8 cellular contexts compared by ENCODE assay signal in the genomic region with DNA sequence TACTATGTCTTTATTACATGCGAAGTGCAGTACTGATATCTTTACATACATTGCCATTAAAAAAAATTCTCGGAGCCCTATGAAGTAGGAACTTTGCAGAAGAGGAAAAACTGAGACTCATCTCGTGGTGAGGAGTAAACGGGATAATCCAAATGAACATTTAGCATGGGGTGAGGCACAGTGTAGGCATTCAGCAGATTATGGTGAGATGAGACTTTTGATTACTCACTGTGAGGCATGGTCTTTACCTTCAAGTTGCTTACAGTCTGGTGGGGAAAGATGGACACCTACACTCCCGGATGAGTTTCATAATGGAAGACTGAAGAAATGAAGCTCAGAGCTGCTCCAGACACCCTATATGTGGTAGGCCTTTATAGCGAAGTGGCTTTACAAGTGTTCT. TPM values are rescaled to one million over a fixed set of nuclear protein-coding genes. Genes with fewer than 3 reads are reported as not detected.
DNase-seq lines count a peak whose midpoint lies in the region; ATAC-seq and TF ChIP-seq lines count a peak whose summit lies in the region.

No MANE protein-coding gene starts in this region.

- peak overlapping the region; percentile 99 for H3K4me3 ChIP-seq in GM23338
- H3K4me3 ChIP-seq in SU-DHL-6 (ENCODE audit: insufficient read depth, low read length, poor library complexity, severe bottlenecking), result peak overlapping the region; percentile 95
- peak overlapping the region; percentile 96 for H3K4me3 ChIP-seq in fibroblast of the aortic adventitia (ENCODE audit: low read depth, low read length)
- H3K4me3 ChIP-seq in skeletal muscle satellite cell (ENCODE audit: low read length), result peak overlapping the region; percentile 95

- H3K9me3 ChIP-seq in SU-DHL-6 (ENCODE audit: insufficient read depth, low read length), result no peaks in the 10 kb centered on the region
- H3K9me3 ChIP-seq in skeletal muscle satellite cell (replicated peaks; ENCODE audit: low read length), result no peaks in the 10 kb centered on the region

- no peaks in the 10 kb centered on the region; the same call in 2 of the 3 replicates for H3K9me3 Mint-ChIP-seq in GM23338

- H3F3A ChIP-seq in GM23338 (replicated peaks; ENCODE audit: low read depth) (no peaks in the 10 kb centered on the region), SU-DHL-6 (ENCODE audit: insufficient read depth) (peaks cover 1% of the 10 kb centered on the region; the same call in 1 of the 2 replicates)

- H3K79me2 ChIP-seq in GM23338 (replicated peaks; ENCODE audit: insufficient read depth), result peaks cover 94% of the 10 kb centered on the region
- H3K79me2 ChIP-seq in SU-DHL-6 (ENCODE audit: insufficient read depth, low read length), result peaks cover 96% of the 10 kb centered on the region

- H3K4me2 ChIP-seq in GM23338 (peak overlapping the region; percentile 98), SU-DHL-6 (ENCODE audit: low read depth, low read length, poor library complexity, severe bottlenecking) (peak overlapping the region; percentile 92), skeletal muscle satellite cell (ENCODE audit: low read length) (peak overlapping the region; percentile 81)

- peaks cover 31% of the 10 kb centered on the region for H3K36me3 Mint-ChIP-seq in GM23338 (ENCODE audit: low read depth)

- ATAC-seq in GM23338, result no peak
- no peak for ATAC-seq in GM21723 (IDR thresholded peaks at IDR 0.05; ENCODE audit: unreplicated experiment)
- no peak for ATAC-seq in HG03457 (IDR thresholded peaks at IDR 0.05; ENCODE audit: unreplicated experiment)

- H3K27ac ChIP-seq in GM23338 (ENCODE audit: low read depth) (no peak overlapping the region), SU-DHL-6 (ENCODE audit: low read depth, low read length) (no peak overlapping the region)

- H2AFZ ChIP-seq in GM23338, result no peak overlapping the region
- H2AFZ ChIP-seq in SU-DHL-6 (ENCODE audit: low read depth, low read length, severe bottlenecking), result no peak overlapping the region

- H3K9me2 ChIP-seq in GM23338 (ENCODE audit: insufficient read depth) (no peaks in the 10 kb centered on the region), SU-DHL-6 (replicated peaks; ENCODE audit: insufficient read depth, low read length) (no peaks in the 10 kb centered on the region)

- H3K4me1 Mint-ChIP-seq in GM23338, result peaks cover 25% of the 10 kb centered on the region

- H3K27me3 ChIP-seq in GM23338 (ENCODE audit: insufficient read depth) (no peaks in the 10 kb centered on the region), SU-DHL-6 (ENCODE audit: low read length) (no peaks in the 10 kb centered on the region), skeletal muscle satellite cell (ENCODE audit: control insufficient read depth, insufficient read depth, low read length) (no peaks in the 10 kb centered on the region)

- peaks cover 9% of the 10 kb centered on the region for H3K27me3 Mint-ChIP-seq in GM23338 (ENCODE audit: insufficient read depth, low read depth, poor library complexity)

- H4K20me1 ChIP-seq in GM23338 (replicated peaks; ENCODE audit: insufficient read depth) (peaks cover 16% of the 10 kb centered on the region), SU-DHL-6 (ENCODE audit: low read depth, low read length) (peaks cover 4% of the 10 kb centered on the region; the same call in 1 of the 2 replicates)

- H3K4me3 Mint-ChIP-seq in GM23338, result peak overlapping the region; percentile 95

- peak overlapping the region; percentile 21; the same call in 1 of the 2 replicates for H3K27ac Mint-ChIP-seq in GM23338

- DNase-seq in GM23338 (ENCODE audit: low spot score) (no peak), fibroblast of the aortic adventitia (ENCODE audit: low read depth) (no peak), NCI-H1092 (lab: John Stamatoyannopoulos, UW) (no peak), Kasumi-1 (lab: John Stamatoyannopoulos, UW) (no peak)

- H3K9ac ChIP-seq in SU-DHL-6 (ENCODE audit: low read length) (peak overlapping the region; percentile 99), skeletal muscle satellite cell (ENCODE audit: low read depth, low read length) (peak overlapping the region; percentile 97)

- no peak for TF ChIP-seq CTCF in GM23338 (conservative IDR thresholded peaks at IDR 0.05; ENCODE audit: low read depth in 2 of 2)
- no peak for TF ChIP-seq CTCF in SU-DHL-6 (IDR thresholded peaks at IDR 0.05; ENCODE audit: insufficient read depth, low read length, poor library complexity, severe bottlenecking)
- TF ChIP-seq CTCF in fibroblast of the aortic adventitia (IDR thresholded peaks at IDR 0.05; ENCODE audit: insufficient read depth, low read length), result no peak

- H3K36me3 ChIP-seq in GM23338 (ENCODE audit: insufficient read depth) (no peaks in the 10 kb centered on the region), SU-DHL-6 (ENCODE audit: low read length) (peaks cover under 1% of the 10 kb centered on the region; the same call in 1 of the 2 replicates), skeletal muscle satellite cell (ENCODE audit: insufficient read depth, low read length) (peaks cover 16% of the 10 kb centered on the region)

- H3K4me1 ChIP-seq in GM23338 (ENCODE audit: insufficient read depth) (peaks cover 17% of the 10 kb centered on the region), skeletal muscle satellite cell (ENCODE audit: control insufficient read depth, insufficient read depth, low read length) (peaks cover 20% of the 10 kb centered on the region)

TF ChIP-seq in GM23338, 12 proteins besides CTCF, POLR2A, EP300 and RAD21 (continues in another document):
- no peak for TF ChIP-seq POLR2AphosphoS5 (IDR thresholded peaks at IDR 0.05; ENCODE audit: low read depth)
- TF ChIP-seq, protein P1, sequence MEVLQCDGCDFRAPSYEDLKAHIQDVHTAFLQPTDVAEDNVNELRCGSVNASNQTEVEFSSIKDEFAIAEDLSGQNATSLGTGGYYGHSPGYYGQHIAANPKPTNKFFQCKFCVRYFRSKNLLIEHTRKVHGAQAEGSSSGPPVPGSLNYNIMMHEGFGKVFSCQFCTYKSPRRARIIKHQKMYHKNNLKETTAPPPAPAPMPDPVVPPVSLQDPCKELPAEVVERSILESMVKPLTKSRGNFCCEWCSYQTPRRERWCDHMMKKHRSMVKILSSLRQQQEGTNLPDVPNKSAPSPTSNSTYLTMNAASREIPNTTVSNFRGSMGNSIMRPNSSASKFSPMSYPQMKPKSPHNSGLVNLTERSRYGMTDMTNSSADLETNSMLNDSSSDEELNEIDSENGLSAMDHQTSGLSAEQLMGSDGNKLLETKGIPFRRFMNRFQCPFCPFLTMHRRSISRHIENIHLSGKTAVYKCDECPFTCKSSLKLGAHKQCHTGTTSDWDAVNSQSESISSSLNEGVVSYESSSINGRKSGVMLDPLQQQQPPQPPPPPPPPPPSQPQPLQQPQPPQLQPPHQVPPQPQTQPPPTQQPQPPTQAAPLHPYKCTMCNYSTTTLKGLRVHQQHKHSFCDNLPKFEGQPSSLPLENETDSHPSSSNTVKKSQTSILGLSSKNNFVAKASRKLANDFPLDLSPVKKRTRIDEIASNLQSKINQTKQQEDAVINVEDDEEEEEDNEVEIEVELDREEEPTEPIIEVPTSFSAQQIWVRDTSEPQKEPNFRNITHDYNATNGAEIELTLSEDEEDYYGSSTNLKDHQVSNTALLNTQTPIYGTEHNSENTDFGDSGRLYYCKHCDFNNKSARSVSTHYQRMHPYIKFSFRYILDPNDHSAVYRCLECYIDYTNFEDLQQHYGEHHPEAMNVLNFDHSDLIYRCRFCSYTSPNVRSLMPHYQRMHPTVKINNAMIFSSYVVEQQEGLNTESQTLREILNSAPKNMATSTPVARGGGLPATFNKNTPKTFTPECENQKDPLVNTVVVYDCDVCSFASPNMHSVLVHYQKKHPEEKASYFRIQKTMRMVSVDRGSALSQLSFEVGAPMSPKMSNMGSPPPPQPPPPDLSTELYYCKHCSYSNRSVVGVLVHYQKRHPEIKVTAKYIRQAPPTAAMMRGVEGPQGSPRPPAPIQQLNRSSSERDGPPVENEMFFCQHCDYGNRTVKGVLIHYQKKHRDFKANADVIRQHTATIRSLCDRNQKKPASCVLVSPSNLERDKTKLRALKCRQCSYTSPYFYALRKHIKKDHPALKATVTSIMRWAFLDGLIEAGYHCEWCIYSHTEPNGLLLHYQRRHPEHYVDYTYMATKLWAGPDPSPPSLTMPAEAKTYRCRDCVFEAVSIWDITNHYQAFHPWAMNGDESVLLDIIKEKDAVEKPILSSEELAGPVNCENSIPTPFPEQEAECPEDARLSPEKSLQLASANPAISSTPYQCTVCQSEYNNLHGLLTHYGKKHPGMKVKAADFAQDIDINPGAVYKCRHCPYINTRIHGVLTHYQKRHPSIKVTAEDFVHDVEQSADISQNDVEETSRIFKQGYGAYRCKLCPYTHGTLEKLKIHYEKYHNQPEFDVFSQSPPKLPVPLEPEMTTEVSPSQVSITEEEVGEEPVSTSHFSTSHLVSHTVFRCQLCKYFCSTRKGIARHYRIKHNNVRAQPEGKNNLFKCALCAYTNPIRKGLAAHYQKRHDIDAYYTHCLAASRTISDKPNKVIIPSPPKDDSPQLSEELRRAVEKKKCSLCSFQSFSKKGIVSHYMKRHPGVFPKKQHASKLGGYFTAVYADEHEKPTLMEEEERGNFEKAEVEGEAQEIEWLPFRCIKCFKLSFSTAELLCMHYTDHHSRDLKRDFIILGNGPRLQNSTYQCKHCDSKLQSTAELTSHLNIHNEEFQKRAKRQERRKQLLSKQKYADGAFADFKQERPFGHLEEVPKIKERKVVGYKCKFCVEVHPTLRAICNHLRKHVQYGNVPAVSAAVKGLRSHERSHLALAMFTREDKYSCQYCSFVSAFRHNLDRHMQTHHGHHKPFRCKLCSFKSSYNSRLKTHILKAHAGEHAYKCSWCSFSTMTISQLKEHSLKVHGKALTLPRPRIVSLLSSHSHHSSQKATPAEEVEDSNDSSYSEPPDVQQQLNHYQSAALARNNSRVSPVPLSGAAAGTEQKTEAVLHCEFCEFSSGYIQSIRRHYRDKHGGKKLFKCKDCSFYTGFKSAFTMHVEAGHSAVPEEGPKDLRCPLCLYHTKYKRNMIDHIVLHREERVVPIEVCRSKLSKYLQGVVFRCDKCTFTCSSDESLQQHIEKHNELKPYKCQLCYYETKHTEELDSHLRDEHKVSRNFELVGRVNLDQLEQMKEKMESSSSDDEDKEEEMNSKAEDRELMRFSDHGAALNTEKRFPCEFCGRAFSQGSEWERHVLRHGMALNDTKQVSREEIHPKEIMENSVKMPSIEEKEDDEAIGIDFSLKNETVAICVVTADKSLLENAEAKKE (CRISPR knock-in tag; IDR thresholded peaks at IDR 0.05), result no peak
- no peak for TF ChIP-seq JUNB (IDR thresholded peaks at IDR 0.05; ENCODE audit: unreplicated experiment)
- TF ChIP-seq NANOG (IDR thresholded peaks at IDR 0.05; ENCODE audit: borderline replicate concordance), result no peak
- no peak for TF ChIP-seq STAT1 (IDR thresholded peaks at IDR 0.05; ENCODE audit: unreplicated experiment)

RNA-seq across cellular contexts. Expression of gene RPRD1B, which starts 1.4 kb away (rescaled TPM):
- 14.8 and 24.3 TPM in 2 replicates for total RNA-seq in GM23338 (2014; rRNA removed; shearing (Covaris generic))
- polyA plus RNA-seq in GM23338 (2016; fragmentation: Nextera tagmentation; extraction: Ambion mirVana), result 6.3 and 7.3 TPM in 2 replicates
- 19.5 and 36.0 TPM in 2 replicates for total RNA-seq in fibroblast of the aortic adventitia (ENCODE audit: low replicate concordance)
- total RNA-seq in skeletal muscle satellite cell (2012; rRNA removed), result 15.7 and 16.4 TPM in 2 replicates

RNA-seq across cellular contexts. Expression of gene TTI1, which starts 1.7 kb away (rescaled TPM):
- total RNA-seq in GM23338 (2014; rRNA removed; shearing (Covaris generic)), result 48.7 and 56.4 TPM in 2 replicates
- 17.3 and 17.8 TPM in 2 replicates for polyA plus RNA-seq in GM23338 (2016; fragmentation: Nextera tagmentation; extraction: Ambion mirVana)
- total RNA-seq in fibroblast of the aortic adventitia (ENCODE audit: low replicate concordance), result 4.3 and 26.0 TPM in 2 replicates
- total RNA-seq in skeletal muscle satellite cell (2012; rRNA removed), result 17.3 and 22.3 TPM in 2 replicates
